ENCODE assay signal across 20 cellular contexts in genomic region chr3:157857461-157857860, GRCh38.
DNase-seq lines count a peak whose midpoint lies in the region; ATAC-seq and TF ChIP-seq lines count a peak whose summit lies in the region.
"Had no signal": no experiment of that assay in that cellular context is flagged by ENCODE, and none has a peak within 500 bp of the region (broad histone marks: within the 10 kb centered on the region; RNA-seq: fewer than 3 reads in every experiment).

No MANE protein-coding gene starts in this region.

- no peak overlapping the region for H2BK5ac ChIP-seq in mesendoderm (ENCODE audit: low read length)

- H3K9me3 Mint-ChIP-seq in CD14-positive monocyte = peaks cover 0 to 7% (median 3%) of the 10 kb centered on the region in 7 donors

- no peak overlapping the region for H4K5ac ChIP-seq in mesendoderm (ENCODE audit: low read length)

- no peak overlapping the region for H3K23ac ChIP-seq in mesendoderm (ENCODE audit: low read length)

- CTCF ChIA-PET in A673 (lab: Charles Lee) = no interaction called here

- no peak overlapping the region for H4K8ac ChIP-seq in mesendoderm (ENCODE audit: low read depth, low read length)

- H3K9me3 ChIP-seq in HAP-1 (no peaks in the 10 kb centered on the region), A673 (ENCODE audit: low read depth, low read length, poor library complexity, severe bottlenecking) (no peaks in the 10 kb centered on the region)
- H3K9me3 ChIP-seq: Peyer's patch, SJCRH30 had no signal

- no peak for TF ChIP-seq CTCF in A673 (conservative IDR thresholded peaks at IDR 0.05; ENCODE audit: low read depth, low read length)
- no peak for TF ChIP-seq CTCF in CD14-positive monocyte (IDR thresholded peaks at IDR 0.05)

- H3K36me3 ChIP-seq in HAP-1 (replicated peaks) (no peaks in the 10 kb centered on the region), mesendoderm (ENCODE audit: control insufficient read depth, insufficient read depth, low read length) (no peaks in the 10 kb centered on the region), A673 (ENCODE audit: insufficient read depth, low read length, poor library complexity, severe bottlenecking) (no peaks in the 10 kb centered on the region)
- H3K36me3 ChIP-seq: MG63, Peyer's patch, SJCRH30 had no signal

- H3K18ac ChIP-seq in mesendoderm (ENCODE audit: low read length) = no peak overlapping the region

- POLR2A ChIA-PET in A673 (lab: Charles Lee; ENCODE audit: low non-redundant PET) = no interaction called here

- H3K79me2 ChIP-seq in mesendoderm (ENCODE audit: control insufficient read depth, insufficient read depth, low read length) = no peaks in the 10 kb centered on the region

- DNase-seq in HAP-1 (ENCODE audit: low spot score in 2 of 2) (peak; percentile 9 to 11), SK-N-DZ (ENCODE audit: low spot score) (peak; percentile 57), mesendoderm (peak; percentile 65), A673 (ENCODE audit: low spot score) (no peak), CD14-positive monocyte (ENCODE audit: low spot score) (no peak)
- DNase-seq in effector CD4-positive, alpha-beta T cell = no peak
- DNase-seq: AML-193, DMS79 treated with DMSO at 0.1 percent for 48 hours, H9, MG63, NCI-H146, NCI-H2029, NCI-H2171 treated with DMSO at 0.1 percent for 48 hours, NCI-H526, Peyer's patch, SJCRH30 had no signal

- whole genome bisulfite sequencing in mesendoderm (ENCODE audit: extremely low coverage, insufficient coverage, low lambda C conversion rate) = no CpG with 5 or more reads among the region's 5 CpGs

- H3K4ac ChIP-seq in mesendoderm (ENCODE audit: low read depth, low read length) = no peak overlapping the region

- H3K4me1 Mint-ChIP-seq in CD14-positive monocyte = no peaks in the 10 kb centered on the region

- no peak overlapping the region for H3K56ac ChIP-seq in mesendoderm (ENCODE audit: low read length)

- no TSS peak for BruUV-seq in A673 (replicated peaks; lab: Mats Ljungman, UMichigan)

- no peak overlapping the region for H2BK120ac ChIP-seq in mesendoderm (ENCODE audit: low read depth, low read length)

- H3K4me2 ChIP-seq in mesendoderm (ENCODE audit: low read length) = no peak overlapping the region

- intact Hi-C loops in A673 (cut with micrococcal nuclease; ENCODE audit: unreplicated experiment) (no loop called here), CD14-positive monocyte (cut with micrococcal nuclease) (no loop called here)

- peaks cover 0 to 5% (median 4%) of the 10 kb centered on the region in 3 donors for H3K27me3 Mint-ChIP-seq in CD14-positive monocyte (ENCODE audit: low read depth in 3 of 3)

- no peak overlapping the region for H3K9ac ChIP-seq in mesendoderm (ENCODE audit: low read length)

- H3K27ac Mint-ChIP-seq in CD14-positive monocyte = no peak overlapping the region

- no peaks in the 10 kb centered on the region for H3K36me3 Mint-ChIP-seq in CD14-positive monocyte

- H2BK15ac ChIP-seq in mesendoderm (replicated peaks; ENCODE audit: low read depth) = no peak overlapping the region

- H3K27me3 ChIP-seq in HAP-1 (ENCODE audit: low read depth) (no peaks in the 10 kb centered on the region; the same call in 1 of the 2 replicates), mesendoderm (ENCODE audit: insufficient read depth, low read length, poor library complexity) (no peaks in the 10 kb centered on the region), A673 (replicated peaks; ENCODE audit: insufficient read depth, low read depth, low read length, poor library complexity) (no peaks in the 10 kb centered on the region)
- H3K27me3 ChIP-seq: MG63, Peyer's patch, SJCRH30 had no signal

- no peak overlapping the region for H3K4me3 Mint-ChIP-seq in CD14-positive monocyte
- H3K4me3 Mint-ChIP-seq: H9 had no signal

- H3K27ac ChIP-seq in mesendoderm (ENCODE audit: low read depth, low read length) (no peak overlapping the region), A673 (ENCODE audit: low read depth, low read length, poor library complexity, severe bottlenecking) (no peak overlapping the region)
- H3K27ac ChIP-seq: HL-60, Peyer's patch, SJCRH30 had no signal

- no peak overlapping the region for H2AK5ac ChIP-seq in mesendoderm (ENCODE audit: low read length)

- in situ Hi-C loops in HAP-1 (cut with MboI; ENCODE audit: low sequenced_read_pairs) = no loop called here

- no peak overlapping the region for H3K4me3 ChIP-seq in HAP-1
- H3K4me3 ChIP-seq in mesendoderm (ENCODE audit: low read length) = no peak overlapping the region
- no peak overlapping the region for H3K4me3 ChIP-seq in A673 (ENCODE audit: low read depth, low read length, poor library complexity, severe bottlenecking)
- H3K4me3 ChIP-seq: K562, MG63, Peyer's patch, SJCRH30 had no signal

- no peak for ATAC-seq in activated CD4-positive, CD25-positive, alpha-beta regulatory T cell treated with anti-CD3 and anti-CD28 coated beads, Interleukin-2, amount 50 U/mL, for 24 hours
- ATAC-seq: HepG2, K562 had no signal

- H3K4me1 ChIP-seq in HAP-1 = peaks cover 3% of the 10 kb centered on the region; the same call in 1 of the 2 replicates
- peaks cover 9% of the 10 kb centered on the region for H3K4me1 ChIP-seq in mesendoderm (ENCODE audit: control insufficient read depth, low read depth, low read length)
- no peaks in the 10 kb centered on the region for H3K4me1 ChIP-seq in A673 (ENCODE audit: insufficient read depth, low read length, poor library complexity, severe bottlenecking)
- H3K4me1 ChIP-seq: Peyer's patch, SJCRH30 had no signal

- H3K79me1 ChIP-seq in mesendoderm (ENCODE audit: low read length) = no peaks in the 10 kb centered on the region

Comparison
In these comparisons a context has a peak if more than half of its experiments do, and no peak if none do; other contexts are left out.
1. DNase-seq: peak in HAP-1 (2 of 2), SK-N-DZ (single experiment) and mesendoderm (single experiment); none in A673 (single experiment), effector CD4-positive, alpha-beta T cell (single experiment) and CD14-positive monocyte (single experiment).